In the genomic region with DNA sequence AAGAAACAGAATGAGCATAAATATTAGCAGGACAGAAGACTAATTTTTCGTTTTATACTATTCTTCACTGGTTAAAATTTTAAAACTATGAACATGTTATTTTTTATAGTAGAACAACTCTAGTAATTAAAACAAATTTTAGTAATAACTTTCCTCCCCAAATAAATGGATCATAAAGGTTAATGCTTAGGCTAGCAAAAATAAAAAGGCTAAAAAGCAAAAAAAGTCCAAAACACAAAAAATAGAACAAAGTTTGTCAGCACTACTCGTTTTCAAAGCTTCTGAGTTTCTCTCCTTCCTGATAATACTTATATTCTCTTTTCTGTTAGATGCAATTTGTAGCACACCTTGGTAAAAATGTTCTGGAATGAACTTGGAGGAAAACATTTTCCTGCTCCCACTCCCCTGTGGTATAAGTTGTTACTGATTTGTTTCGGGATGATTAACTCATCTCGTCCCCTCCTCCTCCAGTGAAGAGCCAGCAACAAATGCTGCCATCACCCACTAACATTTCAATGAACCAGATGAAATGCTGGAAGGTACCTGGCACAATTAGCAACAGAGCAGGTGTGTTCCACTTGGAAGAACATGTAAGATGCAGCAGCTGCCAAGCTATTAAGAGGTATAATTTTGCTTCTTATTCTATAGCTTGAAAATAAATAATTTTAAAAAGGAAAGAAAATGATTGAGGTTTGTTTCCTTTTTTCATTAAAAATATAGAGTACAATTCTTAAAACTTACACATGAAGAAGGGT, we compare ENCODE assay signal across 19 cellular contexts.
DNase-seq lines count a peak whose midpoint lies in the region; ATAC-seq and TF ChIP-seq lines count a peak whose summit lies in the region.
"Had no signal": no experiment of that assay in that cellular context is flagged by ENCODE, and none has a peak within 500 bp of the region (broad histone marks: within the 10 kb centered on the region; RNA-seq: fewer than 3 reads in every experiment).

No MANE protein-coding gene starts in this region.

- no peaks in the 10 kb centered on the region for H3K4me1 ChIP-seq in mucosa of descending colon (ENCODE audit: low read depth)
- H3K4me1 ChIP-seq: upper lobe of left lung had no signal

- no peak for ATAC-seq in mucosa of descending colon
- no peak for ATAC-seq in SK-N-SH treated with all-trans-retinoic acid at 6 μM for 48 hours
- ATAC-seq: esophagus mucosa, gastrocnemius medialis had no signal

- no peaks in the 10 kb centered on the region for H3K9me3 ChIP-seq in mucosa of descending colon
- H3K9me3 ChIP-seq: gastrocnemius medialis, upper lobe of left lung had no signal

- TF ChIP-seq CTCF in mucosa of descending colon (IDR thresholded peaks at IDR 0.05), result no peak

- intact Hi-C loops in mucosa of descending colon (cut with DNase I, micrococcal nuclease), result no loop called here

- no peaks in the 10 kb centered on the region for H3K36me3 ChIP-seq in mucosa of descending colon (ENCODE audit: low read depth)
- H3K36me3 ChIP-seq: gastrocnemius medialis had no signal

- no peak overlapping the region for H3K4me3 ChIP-seq in mucosa of descending colon
- H3K4me3 ChIP-seq: gastrocnemius medialis, upper lobe of left lung had no signal

- DNase-seq in NCI-H1092 (lab: John Stamatoyannopoulos, UW) (peak; percentile 5), NCI-H2029 treated with DMSO at 0.1 percent for 48 hours (lab: John Stamatoyannopoulos, UW) (peak; percentile 29), NCI-H510A treated with DMSO at 0.1 percent for 48 hours (lab: John Stamatoyannopoulos, UW) (peak; percentile 50), myocyte (ENCODE audit: low read depth) (peak; percentile 25), mucosa of descending colon (no peak)
- DNase-seq in activated effector memory CD4-positive, alpha-beta T cell treated with anti-CD3 and anti-CD28 coated beads, Interleukin-2, amount 50 U/mL, for 16 hours, result no peak
- DNase-seq: activated naive CD8-positive, alpha-beta T cell treated with anti-CD3 and anti-CD28 coated beads for 36 hours; CD8-positive, alpha-beta memory T cell; effector CD8-positive, alpha-beta T cell; gastrocnemius medialis; HCEC 1CT; mammary epithelial cell; NCI-H1694; RPMI8226; stimulated activated CD4-positive, alpha-beta T cell treated with anti-CD3 and anti-CD28 coated beads, Interleukin-12 subunit alpha, Interleukin-12 subunit beta, amount 100 ng/mL, for 4 hours; T1000; upper lobe of left lung had no signal

TF ChIP-seq in SK-N-SH treated with all-trans-retinoic acid at 6 μM for 48 hours, 23 proteins besides CTCF, POLR2A, EP300 and RAD21:
- no peak for TF ChIP-seq CSDC2 (CRISPR knock-in tag; IDR thresholded peaks at IDR 0.05)
- no peak for TF ChIP-seq ZC3H10 (CRISPR knock-in tag; IDR thresholded peaks at IDR 0.05)
- TF ChIP-seq ZNF70 (CRISPR knock-in tag; IDR thresholded peaks at IDR 0.05), result no peak
- no peak for TF ChIP-seq TSHZ2 (CRISPR knock-in tag; IDR thresholded peaks at IDR 0.05)
- TF ChIP-seq GLIS3 (CRISPR knock-in tag; IDR thresholded peaks at IDR 0.05), result no peak
- TF ChIP-seq ZNF565 (CRISPR knock-in tag; conservative IDR thresholded peaks at IDR 0.05; ENCODE audit: low read depth), result no peak
- TF ChIP-seq, protein P1, sequence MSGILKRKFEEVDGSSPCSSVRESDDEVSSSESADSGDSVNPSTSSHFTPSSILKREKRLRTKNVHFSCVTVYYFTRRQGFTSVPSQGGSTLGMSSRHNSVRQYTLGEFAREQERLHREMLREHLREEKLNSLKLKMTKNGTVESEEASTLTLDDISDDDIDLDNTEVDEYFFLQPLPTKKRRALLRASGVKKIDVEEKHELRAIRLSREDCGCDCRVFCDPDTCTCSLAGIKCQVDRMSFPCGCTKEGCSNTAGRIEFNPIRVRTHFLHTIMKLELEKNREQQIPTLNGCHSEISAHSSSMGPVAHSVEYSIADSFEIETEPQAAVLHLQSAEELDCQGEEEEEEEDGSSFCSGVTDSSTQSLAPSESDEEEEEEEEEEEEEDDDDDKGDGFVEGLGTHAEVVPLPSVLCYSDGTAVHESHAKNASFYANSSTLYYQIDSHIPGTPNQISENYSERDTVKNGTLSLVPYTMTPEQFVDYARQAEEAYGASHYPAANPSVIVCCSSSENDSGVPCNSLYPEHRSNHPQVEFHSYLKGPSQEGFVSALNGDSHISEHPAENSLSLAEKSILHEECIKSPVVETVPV (CRISPR knock-in tag; IDR thresholded peaks at IDR 0.05), result no peak
- no peak for TF ChIP-seq PPARA (CRISPR knock-in tag; IDR thresholded peaks at IDR 0.05; ENCODE audit: borderline replicate concordance)
- TF ChIP-seq TOX (CRISPR knock-in tag; IDR thresholded peaks at IDR 0.05; ENCODE audit: borderline replicate concordance), result no peak
- no peak for TF ChIP-seq TCF4 (CRISPR knock-in tag; IDR thresholded peaks at IDR 0.05; ENCODE audit: borderline replicate concordance)

Comparison
In these comparisons a context has a peak if more than half of its experiments do, and no peak if none do; other contexts are left out.
1. DNase-seq: peak in NCI-H1092 (single experiment), NCI-H2029 treated with DMSO at 0.1 percent for 48 hours (single experiment), NCI-H510A treated with DMSO at 0.1 percent for 48 hours (single experiment) and myocyte (single experiment); none in mucosa of descending colon (0 of 3) and activated effector memory CD4-positive, alpha-beta T cell treated with anti-CD3 and anti-CD28 coated beads, Interleukin-2, amount 50 U/mL, for 16 hours (single experiment).